19 cellular contexts compared by ENCODE assay signal in the genomic region with DNA sequence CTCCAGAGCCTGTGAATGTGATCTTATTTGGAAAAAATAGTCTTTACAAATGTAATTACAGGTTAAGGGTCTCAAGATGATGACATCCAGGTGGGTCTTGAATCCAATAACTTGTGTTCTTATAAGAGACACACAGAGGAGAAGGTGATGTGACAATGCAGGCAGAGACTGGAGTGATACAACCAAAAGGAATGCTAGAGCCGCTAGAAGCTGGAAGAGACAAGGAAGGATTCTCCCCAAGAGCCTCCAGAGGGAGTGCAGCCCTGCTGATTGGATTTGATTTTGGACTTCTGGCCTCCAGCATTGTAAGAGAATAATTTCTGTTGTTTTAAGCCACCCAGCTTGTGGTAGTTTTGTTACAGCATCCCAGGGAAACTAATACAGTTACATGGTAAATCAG. TPM values are rescaled to one million over a fixed set of nuclear protein-coding genes. Genes with fewer than 3 reads are reported as not detected.
"Had no signal": no experiment of that assay in that cellular context is flagged by ENCODE, and none has a peak within 500 bp of the region (broad histone marks: within the 10 kb centered on the region; RNA-seq: fewer than 3 reads in every experiment).

No MANE protein-coding gene starts in this region.

- H3K27me3 ChIP-seq: ascending aorta had no signal

- H3K4me1 ChIP-seq: ascending aorta had no signal

- ATAC-seq: activated naive CD8-positive, alpha-beta T cell treated with anti-CD3 and anti-CD28 coated beads, Interleukin-2, amount 50 U/mL, for 24 hours; right cardiac atrium had no signal

- H3K4me3 Mint-ChIP-seq: activated naive CD4-positive, alpha-beta T cell treated with anti-CD3 and anti-CD28 coated beads for 36 hours; activated naive CD8-positive, alpha-beta T cell treated with anti-CD3 and anti-CD28 coated beads, Interleukin-2, amount 50 U/mL, for 24 hours; nephron; stimulated activated naive CD8-positive, alpha-beta T cell treated with anti-CD3 and anti-CD28 coated beads, Interleukin-15, Interleukin-2, amounts not matched to agents 100 ng/mL and 50 ng/mL, for 24 hours; type B pancreatic cell had no signal

- H3K9me3 Mint-ChIP-seq: activated naive CD4-positive, alpha-beta T cell treated with anti-CD3 and anti-CD28 coated beads for 36 hours; activated naive CD8-positive, alpha-beta T cell treated with anti-CD3 and anti-CD28 coated beads, Interleukin-2, amount 50 U/mL, for 24 hours; activated T-helper 2 cell treated with anti-CD3 and anti-CD28 coated beads, Interferon-gamma antibody, Interleukin-2, Interleukin-4, amounts not matched to agents 10 μg/mL and 5 μg/mL and 100 μg/mL, durations not matched to agents 14 hours and 24 hours and 36 hours; nephron; stimulated activated naive CD8-positive, alpha-beta T cell treated with anti-CD3 and anti-CD28 coated beads, Interleukin-15, Interleukin-2, amounts not matched to agents 100 ng/mL and 50 ng/mL, for 24 hours had no signal

- H3K27ac Mint-ChIP-seq: activated naive CD4-positive, alpha-beta T cell treated with anti-CD3 and anti-CD28 coated beads for 36 hours; activated naive CD8-positive, alpha-beta T cell treated with anti-CD3 and anti-CD28 coated beads, Interleukin-2, amount 50 U/mL, for 24 hours; activated T-helper 2 cell treated with anti-CD3 and anti-CD28 coated beads, Interferon-gamma antibody, Interleukin-2, Interleukin-4, amounts not matched to agents 10 μg/mL and 5 μg/mL and 100 μg/mL, durations not matched to agents 14 hours and 24 hours and 36 hours; nephron; progenitor cell of endocrine pancreas; stimulated activated naive CD8-positive, alpha-beta T cell treated with anti-CD3 and anti-CD28 coated beads, Interleukin-15, Interleukin-2, amounts not matched to agents 100 ng/mL and 50 ng/mL, for 24 hours; type B pancreatic cell had no signal

- H3K4me1 Mint-ChIP-seq: activated naive CD8-positive, alpha-beta T cell treated with anti-CD3 and anti-CD28 coated beads, Interleukin-2, amount 50 U/mL, for 24 hours had no signal

- H3K27ac ChIP-seq: ascending aorta, VCaP had no signal

- H3K9me3 ChIP-seq: ascending aorta had no signal

- H3K4me3 ChIP-seq: ascending aorta had no signal

- H3K36me3 ChIP-seq: ascending aorta had no signal

- DNase-seq: activated CD4-positive, alpha-beta T cell treated with anti-CD3 and anti-CD28 coated beads for 1 hour; activated CD4-positive, alpha-beta T cell treated with anti-CD3 and anti-CD28 coated beads, Interleukin-2, amount 50 U/mL, for 4 hours; activated naive CD4-positive, alpha-beta T cell treated with anti-CD3 and anti-CD28 coated beads for 36 hours; activated naive CD8-positive, alpha-beta T cell treated with anti-CD3 and anti-CD28 coated beads, Interleukin-2, amount 50 U/mL, for 24 hours; activated T-cell treated with anti-CD3 and anti-CD28 coated beads, Interleukin-2, amount 50 U/mL, for 1 hour; erythroblast; hippocampal formation; kidney; nucleus accumbens; right cardiac atrium; small intestine; T1000 had no signal

- H3K27me3 Mint-ChIP-seq: progenitor cell of endocrine pancreas; stimulated activated naive CD8-positive, alpha-beta T cell treated with anti-CD3 and anti-CD28 coated beads, Interleukin-15, Interleukin-2, amounts not matched to agents 100 ng/mL and 50 ng/mL, for 24 hours had no signal

RNA-seq across cellular contexts. Expression of gene MYH15, which starts 9.7 kb away (rescaled TPM):
- total RNA-seq: ascending aorta had no signal
